8 cellular contexts compared by ENCODE assay signal in genomic region chr4:112889619-112890294, GRCh38.
A peak's percentile ranks its signal among the peaks of the same experiment; 100 is the strongest.
DNase-seq lines count a peak whose midpoint lies in the region; ATAC-seq, FAIRE-seq and TF ChIP-seq lines count a peak whose summit lies in the region.

No MANE protein-coding gene starts in this region.

- no peak overlapping the region for H3K4me3 Mint-ChIP-seq in nephron progenitor cell

- no peaks in the 10 kb centered on the region for H3K27me3 ChIP-seq in bronchial epithelial cell (ENCODE audit: control insufficient read depth, insufficient read depth, low read length)

- in situ Hi-C loops in KBM-7 (cut with MboI; ENCODE audit: low pct_unique_long_range_greater_than_20kb, low sequenced_read_pairs), result no loop called here

- peak; percentile 14 for DNase-seq in DMS 273 treated with DMSO at 0.1 percent for 48 hours (lab: John Stamatoyannopoulos, UW)
- DNase-seq in bronchial epithelial cell (ENCODE audit: low read depth), result peak; percentile 17
- no peak for DNase-seq in nephron progenitor cell
- no peak for DNase-seq in KBM-7
- DNase-seq in NOMO-1 (lab: John Stamatoyannopoulos, UW; ENCODE audit: unreplicated experiment in 2 of 2), result no peak
- no peak for DNase-seq in UCSD-AML1 (lab: John Stamatoyannopoulos, UW; ENCODE audit: unreplicated experiment)
- DNase-seq in NCI-H2196 (lab: John Stamatoyannopoulos, UW; ENCODE audit: unreplicated experiment), result no peak

- no peaks in the 10 kb centered on the region for H3K27me3 Mint-ChIP-seq in nephron progenitor cell (ENCODE audit: low read depth, poor library complexity)

- H3K36me3 Mint-ChIP-seq in nephron progenitor cell (ENCODE audit: low read depth), result peaks cover 14% of the 10 kb centered on the region

- TF ChIP-seq CTCF in bronchial epithelial cell (IDR thresholded peaks at IDR 0.05; ENCODE audit: insufficient read depth, low read length, severe bottlenecking) (no peak), nephron progenitor cell (IDR thresholded peaks at IDR 0.05) (no peak)

- peak overlapping the region; percentile 93 for H3K27ac Mint-ChIP-seq in nephron progenitor cell

- no peaks in the 10 kb centered on the region for H3K36me3 ChIP-seq in bronchial epithelial cell (ENCODE audit: control insufficient read depth, insufficient read depth, low read length)

- peaks cover 5% of the 10 kb centered on the region for H3K9me3 Mint-ChIP-seq in nephron progenitor cell

- no peak for FAIRE-seq in bronchial epithelial cell (lab: Jason Lieb, UNC)

- H3K4me1 Mint-ChIP-seq in nephron progenitor cell, result peaks cover 48% of the 10 kb centered on the region

- peak; percentile 48 for ATAC-seq in HG03442 (IDR thresholded peaks at IDR 0.05; ENCODE audit: unreplicated experiment)

- no peak overlapping the region for H3K4me3 ChIP-seq in bronchial epithelial cell (ENCODE audit: low read depth, low read length)

Comparison
In these comparisons a context has a peak if more than half of its experiments do, and no peak if none do; other contexts are left out.
1. DNase-seq: peak in DMS 273 treated with DMSO at 0.1 percent for 48 hours (single experiment) and bronchial epithelial cell (single experiment); none in nephron progenitor cell (single experiment), KBM-7 (single experiment), NOMO-1 (0 of 2), UCSD-AML1 (single experiment) and NCI-H2196 (single experiment).